12 cellular contexts compared by ENCODE assay signal in genomic region chr19:10624585-10624984, GRCh38. TPM values are rescaled to one million over a fixed set of nuclear protein-coding genes. Genes with fewer than 3 reads are reported as not detected.
A peak's percentile ranks its signal among the peaks of the same experiment; 100 is the strongest.
DNase-seq lines count a peak whose midpoint lies in the region; ATAC-seq and TF ChIP-seq lines count a peak whose summit lies in the region.
"Had no signal": no experiment of that assay in that cellular context is flagged by ENCODE, and none has a peak within 500 bp of the region (broad histone marks: within the 10 kb centered on the region; RNA-seq: fewer than 3 reads in every experiment).

No MANE protein-coding gene starts in this region.

- 98% methylated on average over 6 of the region's 6 CpGs for WGBS in SK-N-SH (ENCODE audit: low lambda C conversion rate)

- peak overlapping the region in 1 of 2 experiments; percentile 77; a peak in 2 of 4 replicates for H3K4me3 ChIP-seq in SK-N-SH (ENCODE audit: low read depth in 2 of 2, low read length in 1 of 2)
- H3K4me3 ChIP-seq: HAP-1 had no signal

- peak overlapping the region; percentile 94 for H3K4me2 ChIP-seq in SK-N-SH

- peak overlapping the region; percentile 81; the same call in 1 of the 2 replicates for H3K9ac ChIP-seq in SK-N-SH

- H3K4me1 Mint-ChIP-seq in activated naive CD8-positive, alpha-beta T cell treated with anti-CD3 and anti-CD28 coated beads, Interleukin-2, amount 10 ng/mL, durations not matched to agents 7 days and 5 days = peaks cover 23% of the 10 kb centered on the region
- H3K4me1 Mint-ChIP-seq in stimulated activated memory B cell treated with anti-CD40 and anti-IgM and Interleukin-4, amounts not matched to agents 10 μg/mL and 1 μg/mL and 100 μg/mL, for 72 hours = peaks cover 43% of the 10 kb centered on the region

- H3K4me3 Mint-ChIP-seq in activated naive CD8-positive, alpha-beta T cell treated with anti-CD3 and anti-CD28 coated beads, Interleukin-2, amount 10 ng/mL, durations not matched to agents 7 days and 5 days = peak overlapping the region; percentile 71
- no peak overlapping the region for H3K4me3 Mint-ChIP-seq in stimulated activated memory B cell treated with anti-CD40 and anti-IgM and Interleukin-4, amounts not matched to agents 10 μg/mL and 1 μg/mL and 100 μg/mL, for 72 hours
- H3K4me3 Mint-ChIP-seq: stimulated activated naive CD8-positive, alpha-beta T cell treated with anti-CD3 and anti-CD28 coated beads, Interleukin-15, Interleukin-2, amounts not matched to agents 100 ng/mL and 50 ng/mL, for 24 hours had no signal

- peak overlapping the region; percentile 83; the same call in 1 of the 2 replicates for H2AFZ ChIP-seq in SK-N-SH (ENCODE audit: low read depth)

- H4K20me1 ChIP-seq in SK-N-SH (ENCODE audit: insufficient read depth) = no peaks in the 10 kb centered on the region

- TF ChIP-seq EP300 in SK-N-SH (IDR thresholded peaks at IDR 0.05; ENCODE audit: borderline replicate concordance in 1 of 2, low read depth in 1 of 2, low read length in 1 of 2) = no peak

- peaks cover 4 to 15% of the 10 kb centered on the region in 2 experiments for H3K36me3 ChIP-seq in SK-N-SH (replicated peaks in 1 of 2; ENCODE audit: control insufficient read depth in 1 of 2, insufficient read depth in 2 of 2, low read length in 1 of 2)
- H3K36me3 ChIP-seq: HAP-1 had no signal

- POLR2A ChIA-PET in SK-N-SH (lab: Yijun Ruan, JAX) = interaction anchor here (0.6 kb wide), 1 partner anchor 753 kb away, joined by 3 read pairs; no protein-coding TSS in a partner anchor
- POLR2A ChIA-PET in activated naive CD8-positive, alpha-beta T cell treated with anti-CD3 and anti-CD28 coated beads, Interleukin-2, amount 10 ng/mL, durations not matched to agents 7 days and 5 days (lab: Charles Lee) = interaction anchor here (1.5 to 1.6 kb wide), 2 partner anchors 20 to 21 kb away, joined by 4 to 5 read pairs; no protein-coding TSS in a partner anchor

- no peaks in the 10 kb centered on the region for H3K27me3 ChIP-seq in SK-N-SH (ENCODE audit: insufficient read depth)

- peaks cover 9% of the 10 kb centered on the region for H3K36me3 Mint-ChIP-seq in activated naive CD8-positive, alpha-beta T cell treated with anti-CD3 and anti-CD28 coated beads, Interleukin-2, amount 10 ng/mL, durations not matched to agents 7 days and 5 days
- H3K36me3 Mint-ChIP-seq in stimulated activated memory B cell treated with anti-CD40 and anti-IgM and Interleukin-4, amounts not matched to agents 10 μg/mL and 1 μg/mL and 100 μg/mL, for 72 hours = peaks cover 29% of the 10 kb centered on the region

- H3K27ac ChIP-seq in SK-N-SH (ENCODE audit: low read depth in 2 of 2, low read length in 1 of 2) = no peak overlapping the region

- DNase-seq in SK-N-SH (no peak), left colon (peak; percentile 47 to 53), LoVo (ENCODE audit: low spot score) (no peak), NCI-H510A treated with DMSO at 0.1 percent for 48 hours (lab: John Stamatoyannopoulos, UW) (no peak)
- DNase-seq in activated naive CD8-positive, alpha-beta T cell treated with anti-CD3 and anti-CD28 coated beads, Interleukin-2, amount 10 ng/mL, durations not matched to agents 7 days and 5 days = peak; percentile 43
- DNase-seq: activated CD8-positive, alpha-beta memory T cell treated with anti-CD3 and anti-CD28 coated beads for 24 hours had no signal

- no peaks in the 10 kb centered on the region for H3K9me3 Mint-ChIP-seq in activated naive CD8-positive, alpha-beta T cell treated with anti-CD3 and anti-CD28 coated beads, Interleukin-2, amount 10 ng/mL, durations not matched to agents 7 days and 5 days
- no peaks in the 10 kb centered on the region for H3K9me3 Mint-ChIP-seq in stimulated activated memory B cell treated with anti-CD40 and anti-IgM and Interleukin-4, amounts not matched to agents 10 μg/mL and 1 μg/mL and 100 μg/mL, for 72 hours
- H3K9me3 Mint-ChIP-seq: stimulated activated naive CD8-positive, alpha-beta T cell treated with anti-CD3 and anti-CD28 coated beads, Interleukin-15, Interleukin-2, amounts not matched to agents 100 ng/mL and 50 ng/mL, for 24 hours had no signal

- intact Hi-C loops in left colon (cut with DNase I, micrococcal nuclease) = no loop called here

- no peaks in the 10 kb centered on the region for H3K9me3 ChIP-seq in SK-N-SH
- H3K9me3 ChIP-seq: HAP-1 had no signal

- H3F3A ChIP-seq in SK-N-SH (replicated peaks; ENCODE audit: insufficient read depth) = no peaks in the 10 kb centered on the region

- TF ChIP-seq CTCF in SK-N-SH (IDR thresholded peaks at IDR 0.05) = no peak

- TF ChIP-seq RAD21 in SK-N-SH (IDR thresholded peaks at IDR 0.05; ENCODE audit: low read length) = no peak

- peak overlapping the region; percentile 89 for H3K27ac Mint-ChIP-seq in activated naive CD8-positive, alpha-beta T cell treated with anti-CD3 and anti-CD28 coated beads, Interleukin-2, amount 10 ng/mL, durations not matched to agents 7 days and 5 days
- H3K27ac Mint-ChIP-seq in stimulated activated memory B cell treated with anti-CD40 and anti-IgM and Interleukin-4, amounts not matched to agents 10 μg/mL and 1 μg/mL and 100 μg/mL, for 72 hours = peak overlapping the region; percentile 53
- H3K27ac Mint-ChIP-seq: stimulated activated naive CD8-positive, alpha-beta T cell treated with anti-CD3 and anti-CD28 coated beads, Interleukin-15, Interleukin-2, amounts not matched to agents 100 ng/mL and 50 ng/mL, for 24 hours had no signal

- ATAC-seq in SK-N-SH treated with all-trans-retinoic acid at 6 μM for 48 hours (no peak), left colon (peak; percentile 54), HG03354 (IDR thresholded peaks at IDR 0.05; ENCODE audit: poor library complexity, severe bottlenecking, unreplicated experiment) (no peak)
- peak; percentile 93 for ATAC-seq in activated naive CD8-positive, alpha-beta T cell treated with anti-CD3 and anti-CD28 coated beads, Interleukin-2, amount 10 ng/mL, durations not matched to agents 7 days and 5 days (ENCODE audit: low read depth)
- ATAC-seq in stimulated activated memory B cell treated with anti-CD40 and anti-IgM and Interleukin-4, amounts not matched to agents 10 μg/mL and 1 μg/mL and 100 μg/mL, for 72 hours = no peak

- H3K9me2 ChIP-seq in SK-N-SH = no peaks in the 10 kb centered on the region

- CTCF ChIA-PET in SK-N-SH (lab: Yijun Ruan, JAX) = interaction anchor here (0.9 to 1.5 kb wide), 4 partner anchors 13 to 44 kb away, joined by 3 to 6 read pairs (median 4); no protein-coding TSS in a partner anchor

- no peaks in the 10 kb centered on the region for H3K27me3 Mint-ChIP-seq in activated naive CD8-positive, alpha-beta T cell treated with anti-CD3 and anti-CD28 coated beads, Interleukin-2, amount 10 ng/mL, durations not matched to agents 7 days and 5 days
- no peaks in the 10 kb centered on the region for H3K27me3 Mint-ChIP-seq in stimulated activated memory B cell treated with anti-CD40 and anti-IgM and Interleukin-4, amounts not matched to agents 10 μg/mL and 1 μg/mL and 100 μg/mL, for 72 hours
- H3K27me3 Mint-ChIP-seq: stimulated activated naive CD8-positive, alpha-beta T cell treated with anti-CD3 and anti-CD28 coated beads, Interleukin-15, Interleukin-2, amounts not matched to agents 100 ng/mL and 50 ng/mL, for 24 hours had no signal

- H3K4me1 ChIP-seq in SK-N-SH (ENCODE audit: control insufficient read depth in 1 of 2, insufficient read depth in 2 of 2, low read depth in 1 of 2, low read length in 1 of 2) = peaks cover 0 to 3% of the 10 kb centered on the region in 2 experiments; a peak in 1 of 4 replicates
- H3K4me1 ChIP-seq: HAP-1 had no signal

- H3K79me2 ChIP-seq in SK-N-SH (ENCODE audit: insufficient read depth) = peaks cover 63% of the 10 kb centered on the region

TF ChIP-seq in SK-N-SH, 30 proteins besides CTCF, POLR2A, EP300 and RAD21 (continues in another document):
- no peak for TF ChIP-seq NRF1 (IDR thresholded peaks at IDR 0.05; ENCODE audit: low read depth, low read length)
- TF ChIP-seq JUND (IDR thresholded peaks at IDR 0.05) = no peak

TF ChIP-seq in SK-N-SH treated with all-trans-retinoic acid at 6 μM for 48 hours, 23 proteins besides CTCF, POLR2A, EP300 and RAD21 (continues in another document):
- TF ChIP-seq GLIS3 (CRISPR knock-in tag; IDR thresholded peaks at IDR 0.05) = no peak

RNA-seq across cellular contexts. Expression of gene SLC44A2, which starts 0.8 kb away (rescaled TPM):
- 61.4 and 66.6 TPM in 2 replicates for polyA plus RNA-seq in SK-N-SH (2012; rRNA removed)
- polyA plus RNA-seq in SK-N-SH (2012; cell fraction: cytosol; rRNA removed) = 38.2 and 47.6 TPM in 2 replicates
- 97.7 and 150 TPM in 2 replicates for polyA plus RNA-seq in SK-N-SH (2012; cell fraction: nucleus; rRNA removed)
- 100 to 1,000 TPM; 155 to 156 TPM for total RNA-seq in activated naive CD8-positive, alpha-beta T cell treated with anti-CD3 and anti-CD28 coated beads, Interleukin-2, amount 10 ng/mL, durations not matched to agents 7 days and 5 days
- 100 to 1,000 TPM; 124 to 153 TPM for total RNA-seq in left colon

RNA-seq across cellular contexts. Expression of gene ILF3, which starts 29.6 kb away (rescaled TPM):
- 203 and 229 TPM in 2 replicates for polyA plus RNA-seq in SK-N-SH (2012; rRNA removed)
- 97.9 and 126 TPM in 2 replicates for polyA plus RNA-seq in SK-N-SH (2012; cell fraction: cytosol; rRNA removed)
- polyA plus RNA-seq in SK-N-SH (2012; cell fraction: nucleus; rRNA removed) = 699 and 751 TPM in 2 replicates
- 100 to 1,000 TPM; 344 to 354 TPM for total RNA-seq in activated naive CD8-positive, alpha-beta T cell treated with anti-CD3 and anti-CD28 coated beads, Interleukin-2, amount 10 ng/mL, durations not matched to agents 7 days and 5 days
- 100 to 1,000 TPM; 129 to 181 TPM for total RNA-seq in left colon

RNA-seq across cellular contexts. Expression of gene AP1M2, which starts 37.5 kb away (rescaled TPM):
- 0.05 and 0.30 TPM in 2 replicates for polyA plus RNA-seq in SK-N-SH (2012; rRNA removed)
- polyA plus RNA-seq in SK-N-SH (2012; cell fraction: cytosol; rRNA removed) = 0.21 and 0.42 TPM in 2 replicates
- polyA plus RNA-seq in SK-N-SH (2012; cell fraction: nucleus; rRNA removed) = 0.06 and 0.48 TPM in 2 replicates
- total RNA-seq in activated naive CD8-positive, alpha-beta T cell treated with anti-CD3 and anti-CD28 coated beads, Interleukin-2, amount 10 ng/mL, durations not matched to agents 7 days and 5 days = not detected
- 100 to 1,000 TPM; 116 to 158 TPM for total RNA-seq in left colon
- total RNA-seq: posterior vena cava had no signal

RNA-seq across cellular contexts. Expression of gene CDKN2D, which starts 55.8 kb away (rescaled TPM):
- polyA plus RNA-seq in SK-N-SH (2012; rRNA removed) = 13.1 and 14.9 TPM in 2 replicates
- 11.6 and 16.2 TPM in 2 replicates for polyA plus RNA-seq in SK-N-SH (2012; cell fraction: cytosol; rRNA removed)
- polyA plus RNA-seq in SK-N-SH (2012; cell fraction: nucleus; rRNA removed) = 5.4 and 5.7 TPM in 2 replicates
- total RNA-seq in activated naive CD8-positive, alpha-beta T cell treated with anti-CD3 and anti-CD28 coated beads, Interleukin-2, amount 10 ng/mL, durations not matched to agents 7 days and 5 days = 10 to 100 TPM; 93.0 to 95.9 TPM
- total RNA-seq in left colon = 10 to 100 TPM in 1 of 2 donors, 1 to 10 TPM in 1; 9.3 to 12.5 TPM

RNA-seq across cellular contexts. Expression of gene KRI1, which starts 58.8 kb away (rescaled TPM):
- polyA plus RNA-seq in SK-N-SH (2012; rRNA removed) = 23.3 and 26.7 TPM in 2 replicates
- polyA plus RNA-seq in SK-N-SH (2012; cell fraction: cytosol; rRNA removed) = 17.4 and 23.7 TPM in 2 replicates
- polyA plus RNA-seq in SK-N-SH (2012; cell fraction: nucleus; rRNA removed) = 58.1 and 74.0 TPM in 2 replicates
- 10 to 100 TPM; 76.2 to 85.4 TPM for total RNA-seq in activated naive CD8-positive, alpha-beta T cell treated with anti-CD3 and anti-CD28 coated beads, Interleukin-2, amount 10 ng/mL, durations not matched to agents 7 days and 5 days
- 10 to 100 TPM; 12.9 to 14.9 TPM for total RNA-seq in left colon

Comparison
In these comparisons a context has a peak if more than half of its experiments do, and no peak if none do; other contexts are left out.
1. DNase-seq: peak in activated naive CD8-positive, alpha-beta T cell treated with anti-CD3 and anti-CD28 coated beads, Interleukin-2, amount 10 ng/mL, durations not matched to agents 7 days and 5 days (single experiment) and left colon (2 of 2); none in SK-N-SH (single experiment), LoVo (single experiment) and NCI-H510A treated with DMSO at 0.1 percent for 48 hours (single experiment).
2. ATAC-seq: peak in activated naive CD8-positive, alpha-beta T cell treated with anti-CD3 and anti-CD28 coated beads, Interleukin-2, amount 10 ng/mL, durations not matched to agents 7 days and 5 days (single experiment) and left colon (single experiment); none in SK-N-SH treated with all-trans-retinoic acid at 6 μM for 48 hours (single experiment), stimulated activated memory B cell treated with anti-CD40 and anti-IgM and Interleukin-4, amounts not matched to agents 10 μg/mL and 1 μg/mL and 100 μg/mL, for 72 hours (single experiment) and HG03354 (single experiment).
3. RNA of gene AP1M2, which starts 37.5 kb away (total RNA-seq): 116 to 158 TPM in left colon; not detected in activated naive CD8-positive, alpha-beta T cell treated with anti-CD3 and anti-CD28 coated beads, Interleukin-2, amount 10 ng/mL, durations not matched to agents 7 days and 5 days; every median in the first group is over 100 times any median in the second.